20 cellular contexts compared by ENCODE assay signal in the genomic region with DNA sequence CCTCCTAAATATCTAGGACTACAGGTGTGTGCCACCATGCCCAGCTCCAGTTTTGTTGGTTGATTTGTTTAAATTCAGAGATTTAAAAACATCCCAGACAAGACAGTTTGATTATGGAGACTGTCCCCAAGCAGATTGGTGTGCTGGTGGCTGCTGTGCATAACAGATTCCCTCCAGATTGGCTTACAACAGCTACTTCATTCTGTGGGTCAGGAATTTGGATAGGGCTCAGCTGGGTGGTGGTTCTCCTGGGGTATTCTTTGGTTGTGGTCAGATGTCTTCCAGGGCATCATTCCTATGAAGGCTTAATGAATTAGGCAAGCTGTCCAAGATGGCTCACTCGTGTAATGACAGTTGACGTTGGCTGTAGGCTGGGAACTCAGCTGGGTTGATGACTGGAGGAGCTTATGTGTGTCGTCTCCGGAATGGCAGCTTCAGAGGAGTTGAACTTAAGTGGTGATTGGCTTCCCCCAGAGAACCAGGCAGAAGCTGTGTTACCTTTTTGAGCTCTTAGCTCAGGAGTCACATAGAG.
"Had no signal": no experiment of that assay in that cellular context is flagged by ENCODE, and none has a peak within 500 bp of the region (broad histone marks: within the 10 kb centered on the region; RNA-seq: fewer than 3 reads in every experiment).

No MANE protein-coding gene starts in this region.

- H3K4me1 Mint-ChIP-seq: activated naive CD8-positive, alpha-beta T cell treated with anti-CD3 and anti-CD28 coated beads, Interleukin-2, amount 10 ng/mL, durations not matched to agents 7 days and 5 days; naive B cell had no signal

- H3K27ac ChIP-seq: gastroesophageal sphincter, neutrophil, SJSA1, skin epidermis, suprapubic skin had no signal

- H3K27me3 Mint-ChIP-seq: activated naive CD8-positive, alpha-beta T cell treated with anti-CD3 and anti-CD28 coated beads, Interleukin-2, amount 10 ng/mL, durations not matched to agents 7 days and 5 days; activated T-cell treated with anti-CD3 and anti-CD28 coated beads, Interleukin-2, amount 50 U/mL, for 24 hours; naive B cell; stimulated activated naive CD8-positive, alpha-beta T cell treated with anti-CD3 and anti-CD28 coated beads, Interleukin-15, Interleukin-2, amounts not matched to agents 100 ng/mL and 50 ng/mL, for 24 hours had no signal

- H3K9me3 Mint-ChIP-seq: activated naive CD8-positive, alpha-beta T cell treated with anti-CD3 and anti-CD28 coated beads, Interleukin-2, amount 10 ng/mL, durations not matched to agents 7 days and 5 days; activated T-cell treated with anti-CD3 and anti-CD28 coated beads, Interleukin-2, amount 50 U/mL, for 24 hours; naive B cell; stimulated activated naive CD8-positive, alpha-beta T cell treated with anti-CD3 and anti-CD28 coated beads, Interleukin-15, Interleukin-2, amounts not matched to agents 100 ng/mL and 50 ng/mL, for 24 hours had no signal

- H3K4me1 ChIP-seq: suprapubic skin had no signal

- DNase-seq: activated CD4-positive, CD25-positive, alpha-beta regulatory T cell treated with anti-CD3 and anti-CD28 coated beads, Interleukin-2, amount 50 U/mL, for 72 hours; activated gamma-delta T cell; activated naive CD8-positive, alpha-beta T cell treated with anti-CD3 and anti-CD28 coated beads, Interleukin-2, amount 10 ng/mL, durations not matched to agents 7 days and 5 days; activated T-cell treated with anti-CD3 and anti-CD28 coated beads, Interleukin-2, amount 50 U/mL, for 24 hours; dorsolateral prefrontal cortex; left colon; midbrain; naive B cell; stimulated activated CD4-positive, alpha-beta T cell treated with anti-CD3 and anti-CD28 coated beads, Interleukin-15, amount 100 ng/mL, for 24 hours; stimulated activated CD4-positive, alpha-beta T cell treated with anti-CD3 and anti-CD28 coated beads, Interleukin-4, amount 100 ng/mL, for 1 hour; SW 1271; T1000; trophoblast cell had no signal

- H3K4me3 ChIP-seq: dorsolateral prefrontal cortex, gastroesophageal sphincter, lung, SJSA1, skin epidermis, suprapubic skin had no signal

- ATAC-seq: gastroesophageal sphincter had no signal

- H3K27me3 ChIP-seq: dorsolateral prefrontal cortex, gastroesophageal sphincter, neutrophil, SJSA1, suprapubic skin had no signal

- H3K9me3 ChIP-seq: gastroesophageal sphincter, neutrophil, SJSA1, suprapubic skin had no signal

- H3K27ac Mint-ChIP-seq: activated naive CD8-positive, alpha-beta T cell treated with anti-CD3 and anti-CD28 coated beads, Interleukin-2, amount 10 ng/mL, durations not matched to agents 7 days and 5 days; activated T-cell treated with anti-CD3 and anti-CD28 coated beads, Interleukin-2, amount 50 U/mL, for 24 hours; stimulated activated naive CD8-positive, alpha-beta T cell treated with anti-CD3 and anti-CD28 coated beads, Interleukin-15, Interleukin-2, amounts not matched to agents 100 ng/mL and 50 ng/mL, for 24 hours had no signal

- H3K4me3 Mint-ChIP-seq: activated naive CD8-positive, alpha-beta T cell treated with anti-CD3 and anti-CD28 coated beads, Interleukin-2, amount 10 ng/mL, durations not matched to agents 7 days and 5 days; activated T-cell treated with anti-CD3 and anti-CD28 coated beads, Interleukin-2, amount 50 U/mL, for 24 hours; naive B cell; stimulated activated naive CD8-positive, alpha-beta T cell treated with anti-CD3 and anti-CD28 coated beads, Interleukin-15, Interleukin-2, amounts not matched to agents 100 ng/mL and 50 ng/mL, for 24 hours had no signal
